10 cellular contexts compared by ENCODE assay signal in the genomic region with DNA sequence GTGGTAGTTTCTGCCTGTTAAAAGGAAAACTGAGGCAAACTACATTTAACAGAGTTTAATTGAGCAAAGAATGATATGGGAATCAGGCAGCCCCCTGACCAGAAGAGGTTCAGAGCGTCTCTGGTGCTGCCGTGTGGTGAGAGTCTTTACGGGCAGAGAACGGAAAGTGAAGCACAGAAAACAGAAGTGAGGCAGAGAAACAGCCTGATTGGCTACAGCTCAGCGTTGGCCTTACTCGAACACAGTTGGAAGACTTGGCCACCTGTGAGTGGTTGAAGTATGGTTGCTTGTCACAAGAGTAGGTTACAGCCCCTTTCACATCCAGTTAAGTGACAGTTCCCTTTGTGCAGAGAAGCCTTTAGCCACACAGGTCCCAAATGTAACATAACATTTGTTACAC. TPM values are rescaled to one million over a fixed set of nuclear protein-coding genes. Genes with fewer than 3 reads are reported as not detected.
A peak's percentile ranks its signal among the peaks of the same experiment; 100 is the strongest.
DNase-seq lines count a peak whose midpoint lies in the region; ATAC-seq and TF ChIP-seq lines count a peak whose summit lies in the region.
"Had no signal": no experiment of that assay in that cellular context is flagged by ENCODE, and none has a peak within 500 bp of the region (broad histone marks: within the 10 kb centered on the region; RNA-seq: fewer than 3 reads in every experiment).

No MANE protein-coding gene starts in this region.

- CTCF ChIA-PET in RWPE1 (lab: Yijun Ruan, JAX), result interaction anchor here (0.7 to 1.8 kb wide), 2 partner anchors 12 to 757 kb away, joined by 3 to 10 read pairs; no protein-coding TSS in a partner anchor

- H3K9me3 ChIP-seq in smooth muscle cell (replicated peaks; ENCODE audit: low read depth), result no peaks in the 10 kb centered on the region
- H3K9me3 ChIP-seq: A549 had no signal

- H3K4me1 ChIP-seq in smooth muscle cell (ENCODE audit: low read depth), result peaks cover 17% of the 10 kb centered on the region
- H3K4me1 ChIP-seq: A549 had no signal

- H3F3A ChIP-seq in smooth muscle cell (ENCODE audit: low read depth), result no peaks in the 10 kb centered on the region

- no peaks in the 10 kb centered on the region for H3K9me3 Mint-ChIP-seq in effector memory CD8-positive, alpha-beta T cell

- H3K36me3 Mint-ChIP-seq in effector memory CD8-positive, alpha-beta T cell (ENCODE audit: insufficient read depth), result peaks cover 4% of the 10 kb centered on the region

- TF ChIP-seq POLR2A in Raji (IDR thresholded peaks at IDR 0.05; ENCODE audit: insufficient read depth, low read depth, low read length), result peak; percentile 52; the same call in 1 of the 2 replicates

- no peaks in the 10 kb centered on the region for H3K79me2 ChIP-seq in smooth muscle cell (ENCODE audit: low read depth)

- no peak overlapping the region for H3K4me3 ChIP-seq in smooth muscle cell
- H3K4me3 ChIP-seq: A549 had no signal

- TF ChIP-seq CTCF in smooth muscle cell (IDR thresholded peaks at IDR 0.05; ENCODE audit: borderline replicate concordance, insufficient read depth, poor library complexity, severe bottlenecking) (no peak), RWPE1 (conservative IDR thresholded peaks at IDR 0.05; ENCODE audit: low read depth) (no peak)

- no peaks in the 10 kb centered on the region for H3K36me3 ChIP-seq in smooth muscle cell (ENCODE audit: low read depth)

- no peak overlapping the region for H3K4me2 ChIP-seq in smooth muscle cell
- H3K4me2 ChIP-seq: A549 had no signal

- ATAC-seq in HG02943 (IDR thresholded peaks at IDR 0.05; ENCODE audit: low read depth, unreplicated experiment), result peak; percentile 92
- peak; percentile 93 for ATAC-seq in effector memory CD8-positive, alpha-beta T cell (replicated peaks)

- H3K9ac ChIP-seq in smooth muscle cell (ENCODE audit: low read depth), result no peak overlapping the region

- H3K27ac ChIP-seq in smooth muscle cell (ENCODE audit: low read depth), result no peak overlapping the region
- no peak overlapping the region for H3K27ac ChIP-seq in RWPE1
- H3K27ac ChIP-seq: A549 had no signal

- no peaks in the 10 kb centered on the region for H3K27me3 ChIP-seq in smooth muscle cell (ENCODE audit: low read depth)

- H2AFZ ChIP-seq in smooth muscle cell (ENCODE audit: low read depth), result peak overlapping the region; percentile 66

- H3K4me3 Mint-ChIP-seq in effector memory CD8-positive, alpha-beta T cell, result peak overlapping the region; percentile 56 to 61

- DNase-seq in NCI-H510A treated with DMSO at 0.1 percent for 48 hours (lab: John Stamatoyannopoulos, UW) (peak; percentile 62), NCI-H510A (lab: John Stamatoyannopoulos, UW) (no peak), smooth muscle cell (lab: John Stamatoyannopoulos, UW; ENCODE audit: unreplicated experiment) (no peak), NCI-H2171 treated with DMSO at 0.1 percent for 48 hours (lab: John Stamatoyannopoulos, UW) (no peak), RWPE1 (ENCODE audit: low spot score) (no peak)
- DNase-seq in effector memory CD8-positive, alpha-beta T cell, result peak in 1 of 3 experiments; percentile 18

- POLR2A ChIA-PET in RWPE1 (lab: Yijun Ruan, JAX; ENCODE audit: low non-redundant PET), result no interaction called here

- peaks cover 14 to 47% of the 10 kb centered on the region in 2 donors for H3K27me3 Mint-ChIP-seq in effector memory CD8-positive, alpha-beta T cell

- H3K4me1 Mint-ChIP-seq in effector memory CD8-positive, alpha-beta T cell (ENCODE audit: low read depth in 2 of 2), result peaks cover 8 to 11% of the 10 kb centered on the region in 2 donors

- peak overlapping the region in 1 of 2 donors; percentile 84 for H3K27ac Mint-ChIP-seq in effector memory CD8-positive, alpha-beta T cell

- 76% methylated on average over 6 of the region's 6 CpGs for WGBS in smooth muscle cell (ENCODE audit: low lambda C conversion rate)

- H4K20me1 ChIP-seq in smooth muscle cell (ENCODE audit: low read depth), result no peaks in the 10 kb centered on the region

RNA-seq across cellular contexts. Expression of a gene that starts 16.9 kb away (rescaled TPM):
- total RNA-seq in smooth muscle cell, result 0.22 TPM in 1 of 2 replicates, not detected in the other
- polyA plus RNA-seq in smooth muscle cell, result 0.70 and 1.6 TPM in 2 replicates
- polyA plus RNA-seq: A549, neural cell had no signal
